Comparison of ENCODE assay signal across 1 cellular context in genomic region chr3:41247590-41247989, GRCh38.
TF ChIP-seq lines count a peak whose summit lies in the region.

No MANE protein-coding gene starts in this region.

TF ChIP-seq in HepG2, 621 proteins besides CTCF, POLR2A, EP300 and RAD21 (continued from another document):
- TF ChIP-seq ZBTB43 (CRISPR knock-in tag; conservative IDR thresholded peaks at IDR 0.05) (0 out of 2 replicates have a peak, but pooled peaks have one; percentile 33), ZNF574 (CRISPR knock-in tag; IDR thresholded peaks at IDR 0.05) (peak; percentile 40; the same call in 1 of the 2 replicates), ZNF792 (CRISPR knock-in tag; IDR thresholded peaks at IDR 0.05) (0 out of 2 replicates have a peak, but pooled peaks have one; percentile 28), TBX2 (CRISPR knock-in tag; IDR thresholded peaks at IDR 0.05; ENCODE audit: borderline replicate concordance) (peak; percentile 84), HNRNPL (IDR thresholded peaks at IDR 0.05; ENCODE audit: low read depth, low read length) (peak; percentile 67; the same call in 1 of the 2 replicates), ZNF687 (CRISPR knock-in tag; IDR thresholded peaks at IDR 0.05) (peak; percentile 79), TEAD3 (CRISPR knock-in tag; optimal IDR thresholded peaks at IDR 0.05; ENCODE audit: borderline replicate concordance) (peak; percentile 98), ZNF710 (CRISPR knock-in tag; IDR thresholded peaks at IDR 0.05; ENCODE audit: borderline replicate concordance) (peak; percentile 53; the same call in 1 of the 2 replicates), FOXP1 (IDR thresholded peaks at IDR 0.05) (peak; percentile 24; the same call in 1 of the 2 replicates), FOXP1 (CRISPR knock-in tag; IDR thresholded peaks at IDR 0.05) (no peak), ELF3 (CRISPR knock-in tag; IDR thresholded peaks at IDR 0.05) (peak; percentile 20; the same call in 1 of the 2 replicates), MTERF4 (CRISPR knock-in tag; IDR thresholded peaks at IDR 0.05) (peak; percentile 60; the same call in 1 of the 2 replicates), HNF4G (IDR thresholded peaks at IDR 0.05; ENCODE audit: borderline replicate concordance, low read depth, low read length) (peak; percentile 55; the same call in 1 of the 2 replicates), HNF4G (CRISPR knock-in tag; IDR thresholded peaks at IDR 0.05; ENCODE audit: borderline replicate concordance, low read depth) (no peak; the same call in 1 of the 2 replicates), PRMT3 (CRISPR knock-in tag; IDR thresholded peaks at IDR 0.05; ENCODE audit: borderline replicate concordance, low read depth) (0 out of 2 replicates have a peak, but pooled peaks have one; percentile 42), TARDBP (CRISPR knock-in tag; IDR thresholded peaks at IDR 0.05) (peak; percentile 66), CCAR2 (optimal IDR thresholded peaks at IDR 0.05; ENCODE audit: low read depth, low read length) (no peak), MLLT10 (CRISPR knock-in tag; IDR thresholded peaks at IDR 0.05) (no peak), FOXP4 (CRISPR knock-in tag; IDR thresholded peaks at IDR 0.05) (peak; percentile 60; the same call in 1 of the 2 replicates), ZNF512B (CRISPR knock-in tag; IDR thresholded peaks at IDR 0.05; ENCODE audit: borderline replicate concordance) (no peak), SALL1 (CRISPR knock-in tag; IDR thresholded peaks at IDR 0.05) (peak; percentile 75), FOXA1 (IDR thresholded peaks at IDR 0.05) (no peak), FOXA1 (CRISPR knock-in tag; IDR thresholded peaks at IDR 0.05) (peak; percentile 38; the same call in 1 of the 2 replicates), PAF1 (CRISPR knock-in tag; IDR thresholded peaks at IDR 0.05) (no peak), HNF4A (CRISPR knock-in tag; IDR thresholded peaks at IDR 0.05) (peak; percentile 83), ZNF629 (CRISPR knock-in tag; conservative IDR thresholded peaks at IDR 0.05) (0 out of 2 replicates have a peak, but pooled peaks have one; percentile 37), KLF13 (CRISPR knock-in tag; IDR thresholded peaks at IDR 0.05) (no peak), ZNF598 (CRISPR knock-in tag; IDR thresholded peaks at IDR 0.05; ENCODE audit: borderline replicate concordance) (no peak), RXRB (CRISPR knock-in tag; IDR thresholded peaks at IDR 0.05; ENCODE audit: borderline replicate concordance) (peak; percentile 70; the same call in 1 of the 2 replicates), BCL6 (CRISPR knock-in tag; IDR thresholded peaks at IDR 0.05) (peak; percentile 88), ZNF652 (CRISPR knock-in tag; IDR thresholded peaks at IDR 0.05; ENCODE audit: borderline replicate concordance, low read depth) (no peak), NONO (IDR thresholded peaks at IDR 0.05) (no peak), NONO (CRISPR knock-in tag; conservative IDR thresholded peaks at IDR 0.05) (0 out of 2 replicates have a peak, but pooled peaks have one; percentile 29), ZSCAN9 (CRISPR knock-in tag; IDR thresholded peaks at IDR 0.05; ENCODE audit: borderline replicate concordance) (0 out of 2 replicates have a peak, but pooled peaks have one; percentile 29), MAFG (CRISPR knock-in tag; IDR thresholded peaks at IDR 0.05) (no peak), HOXA3 (CRISPR knock-in tag; IDR thresholded peaks at IDR 0.05) (peak; percentile 61), KDM6A (CRISPR knock-in tag; IDR thresholded peaks at IDR 0.05; ENCODE audit: low read depth) (peak; percentile 56; the same call in 1 of the 2 replicates), REST (IDR thresholded peaks at IDR 0.05; ENCODE audit: borderline replicate concordance in 1 of 2, low read depth in 1 of 2, low read length in 2 of 2) (0 out of 4 replicates have a peak, but pooled peaks of 1 of the 2 experiments have one; percentile 20)
